ENCODE assay signal across 35 cellular contexts in genomic region chr15:88209111-88209510, GRCh38. TPM values are rescaled to one million over a fixed set of nuclear protein-coding genes. Genes with fewer than 3 reads are reported as not detected.
"Had no signal": no experiment of that assay in that cellular context is flagged by ENCODE, and none has a peak within 500 bp of the region (broad histone marks: within the 10 kb centered on the region; RNA-seq: fewer than 3 reads in every experiment).

No MANE protein-coding gene starts in this region.

- H3K27me3 ChIP-seq: MG63 had no signal

- H3K36me3 ChIP-seq: MG63 had no signal

- H3K9me3 ChIP-seq: MG63 had no signal

- H3K4me3 ChIP-seq: MG63 had no signal

- DNase-seq: Karpas-422, Kasumi-1, MG63, MM.1S, MV-4-11, NCI-H1092, NCI-H1092 treated with DMSO at 0.1 percent for 48 hours, NCI-H1105, NCI-H1105 treated with DMSO at 0.1 percent for 48 hours, NCI-H1417, NCI-H1417 treated with DMSO at 0.1 percent for 48 hours, NCI-H1436, NCI-H1436 treated with DMSO at 0.1 percent for 48 hours, NCI-H146, NCI-H1694, NCI-H1694 treated with DMSO at 0.1 percent for 48 hours, NCI-H187, NCI-H187 treated with DMSO at 0.1 percent for 48 hours, NCI-H1930, NCI-H2029, NCI-H2029 treated with DMSO at 0.1 percent for 48 hours, NCI-H2081, NCI-H2081 treated with DMSO at 0.1 percent for 48 hours, NCI-H2107, NCI-H2171, NCI-H2171 treated with DMSO at 0.1 percent for 48 hours, NCI-H2227 treated with DMSO at 0.1 percent for 48 hours, NCI-H226, NCI-H345, NCI-H446, NCI-H446 treated with DMSO at 0.1 percent for 48 hours, NCI-H510A, NCI-H510A treated with DMSO at 0.1 percent for 48 hours had no signal

RNA-seq across cellular contexts. Expression of gene NTRK3, which starts 47.4 kb away (rescaled TPM):
- total RNA-seq: MCF 10A, NCI-H460 had no signal
